1 cellular context compared by ENCODE assay signal in genomic region chr11:567629-568258, GRCh38.
TF ChIP-seq lines count a peak whose summit lies in the region.

No MANE protein-coding gene starts in this region.

TF ChIP-seq in HEK293, 187 proteins besides CTCF, POLR2A, EP300 and RAD21:
- no peak for TF ChIP-seq ZNF747 (tag by site-specific recombination; IDR thresholded peaks at IDR 0.05)
- no peak for TF ChIP-seq ZNF202 (tag by site-specific recombination; IDR thresholded peaks at IDR 0.05; ENCODE audit: borderline replicate concordance)
- TF ChIP-seq ZNF404 (tag by site-specific recombination; IDR thresholded peaks at IDR 0.05) = no peak
- TF ChIP-seq ZFHX2 (tag by site-specific recombination; conservative IDR thresholded peaks at IDR 0.05) = peak; percentile 31; the same call in 1 of the 2 replicates
- no peak for TF ChIP-seq ZNF157 (tag by site-specific recombination; IDR thresholded peaks at IDR 0.05)
- TF ChIP-seq ZNF174 (tag by site-specific recombination; IDR thresholded peaks at IDR 0.05) = no peak
- TF ChIP-seq SP3 (tag by site-specific recombination; IDR thresholded peaks at IDR 0.05) = peak; percentile 34; the same call in 1 of the 2 replicates
- peak; percentile 24; the same call in 1 of the 2 replicates for TF ChIP-seq GLIS1 (tag by site-specific recombination; IDR thresholded peaks at IDR 0.05)
- peak; percentile 29; the same call in 1 of the 2 replicates for TF ChIP-seq KLF1 (tag by site-specific recombination; IDR thresholded peaks at IDR 0.05)
- TF ChIP-seq ZBTB8A (tag by site-specific recombination; IDR thresholded peaks at IDR 0.05) = peak; percentile 55
- TF ChIP-seq ZIC2 (tag by site-specific recombination; IDR thresholded peaks at IDR 0.05) = 0 out of 2 replicates have a peak, but pooled peaks have one; percentile 36
- TF ChIP-seq TSHZ1 (tag by site-specific recombination; IDR thresholded peaks at IDR 0.05; ENCODE audit: borderline replicate concordance) = no peak
- peak; percentile 52; the same call in 1 of the 2 replicates for TF ChIP-seq PBX3 (CRISPR knock-in tag; IDR thresholded peaks at IDR 0.05)
- TF ChIP-seq ZNF341 (tag by site-specific recombination; IDR thresholded peaks at IDR 0.05; ENCODE audit: low read depth) = no peak
- TF ChIP-seq ZNF654 (tag by site-specific recombination; IDR thresholded peaks at IDR 0.05; ENCODE audit: low read depth) = no peak
- 0 out of 2 replicates have a peak, but pooled peaks have one; percentile 53 for TF ChIP-seq GLIS2 (tag by site-specific recombination; IDR thresholded peaks at IDR 0.05)
- TF ChIP-seq ZBTB26 (tag by site-specific recombination; optimal IDR thresholded peaks at IDR 0.05) = peak; percentile 38
